8 cellular contexts compared by ENCODE assay signal in the genomic region with DNA sequence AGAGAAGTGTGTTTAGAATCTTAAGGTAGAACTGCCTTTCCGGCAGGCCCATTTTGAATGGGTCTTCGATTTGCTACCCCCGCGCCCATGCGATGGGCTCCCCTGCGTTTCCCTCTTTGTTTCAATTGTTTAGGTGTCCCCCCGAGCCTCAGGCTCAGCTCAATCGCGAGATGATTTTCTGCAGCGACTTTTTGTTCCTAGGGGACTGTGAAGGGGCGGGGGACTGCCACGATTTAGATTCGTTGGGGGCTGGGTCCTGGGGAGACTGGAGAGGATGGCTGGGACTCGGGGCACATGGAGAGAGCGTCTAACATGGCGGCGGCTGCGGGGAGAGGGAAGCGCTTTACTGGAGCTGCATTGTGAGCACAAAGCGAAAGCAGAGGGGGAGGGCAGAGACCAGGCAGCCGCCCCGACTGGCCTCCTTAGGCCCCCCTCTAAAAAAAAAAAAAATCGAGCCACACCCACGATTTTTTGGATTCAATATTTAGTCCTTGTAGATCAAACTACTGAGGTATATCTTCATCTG. TPM values are rescaled to one million over a fixed set of nuclear protein-coding genes. Genes with fewer than 3 reads are reported as not detected.
DNase-seq lines count a peak whose midpoint lies in the region; ATAC-seq, FAIRE-seq and TF ChIP-seq lines count a peak whose summit lies in the region.

No MANE protein-coding gene starts in this region.

- DNase-seq in GM12891 (ENCODE audit: insufficient read length, low spot score) (peak; percentile 46), NCI-H2171 (lab: John Stamatoyannopoulos, UW) (peak; percentile 92), cerebellum (ENCODE audit: low spot score) (peak; percentile 33), kidney tubule cell (ENCODE audit: low spot score) (peak; percentile 79)
- DNase-seq in activated CD4-positive, alpha-beta T cell treated with anti-CD3 and anti-CD28 coated beads for 1 hour: peak; percentile 65
- DNase-seq in stimulated activated CD4-positive, alpha-beta T cell treated with anti-CD3 and anti-CD28 coated beads, Interleukin-1b, Interleukin-23, amount 100 ng/mL, for 4 hours (ENCODE audit: low read depth in 2 of 2): peak; percentile 68 to 69

- FAIRE-seq in GM12891 (lab: Jason Lieb, UNC): no peak

- peak; percentile 45 for ATAC-seq in HG02852 (IDR thresholded peaks at IDR 0.05; ENCODE audit: unreplicated experiment)
- no peak for ATAC-seq in GM19452 (IDR thresholded peaks at IDR 0.05; ENCODE audit: unreplicated experiment)

- TF ChIP-seq POLR2A in GM12891 (IDR thresholded peaks at IDR 0.05; ENCODE audit: low read depth, low read length): peak; percentile 65

TF ChIP-seq in GM12891, 5 proteins besides CTCF, POLR2A, EP300 and RAD21:
- TF ChIP-seq POU2F2 (IDR thresholded peaks at IDR 0.05; ENCODE audit: low read depth, low read length): no peak
- peak; percentile 63; the same call in 1 of the 2 replicates for TF ChIP-seq POLR2AphosphoS5 (IDR thresholded peaks at IDR 0.05; ENCODE audit: low read depth, low read length)
- TF ChIP-seq TAF1 (IDR thresholded peaks at IDR 0.05; ENCODE audit: low read depth, low read length): peak; percentile 87
- 0 out of 2 replicates have a peak, but pooled peaks have one; percentile 9 for TF ChIP-seq SPI1 (IDR thresholded peaks at IDR 0.05; ENCODE audit: low read depth, low read length)
- no peak for TF ChIP-seq PAX5 (IDR thresholded peaks at IDR 0.05; ENCODE audit: insufficient read depth, low read length, severe bottlenecking)

RNA-seq across cellular contexts. Expression of a gene that starts 1.7 kb away (rescaled TPM):
- polyA plus RNA-seq in GM12891 (2012; ENCODE audit: low read depth, missing spikeins): 110 TPM
- 281 TPM for total RNA-seq in cerebellum

RNA-seq across cellular contexts. Expression of a gene that starts 52.2 kb away (rescaled TPM):
- polyA plus RNA-seq in GM12891 (2012; ENCODE audit: low read depth, missing spikeins): 54.5 TPM
- total RNA-seq in cerebellum: 19.9 TPM

Comparison
In these comparisons a context has a peak if more than half of its experiments do, and no peak if none do; other contexts are left out.
1. DNase-seq: peak in every context shown above with its lines; median percentile 92 in NCI-H2171; 79 in kidney tubule cell; 68 in stimulated activated CD4-positive, alpha-beta T cell treated with anti-CD3 and anti-CD28 coated beads, Interleukin-1b, Interleukin-23, amount 100 ng/mL, for 4 hours; 65 in activated CD4-positive, alpha-beta T cell treated with anti-CD3 and anti-CD28 coated beads for 1 hour; 46 in GM12891; 33 in cerebellum.